In the genomic region with DNA sequence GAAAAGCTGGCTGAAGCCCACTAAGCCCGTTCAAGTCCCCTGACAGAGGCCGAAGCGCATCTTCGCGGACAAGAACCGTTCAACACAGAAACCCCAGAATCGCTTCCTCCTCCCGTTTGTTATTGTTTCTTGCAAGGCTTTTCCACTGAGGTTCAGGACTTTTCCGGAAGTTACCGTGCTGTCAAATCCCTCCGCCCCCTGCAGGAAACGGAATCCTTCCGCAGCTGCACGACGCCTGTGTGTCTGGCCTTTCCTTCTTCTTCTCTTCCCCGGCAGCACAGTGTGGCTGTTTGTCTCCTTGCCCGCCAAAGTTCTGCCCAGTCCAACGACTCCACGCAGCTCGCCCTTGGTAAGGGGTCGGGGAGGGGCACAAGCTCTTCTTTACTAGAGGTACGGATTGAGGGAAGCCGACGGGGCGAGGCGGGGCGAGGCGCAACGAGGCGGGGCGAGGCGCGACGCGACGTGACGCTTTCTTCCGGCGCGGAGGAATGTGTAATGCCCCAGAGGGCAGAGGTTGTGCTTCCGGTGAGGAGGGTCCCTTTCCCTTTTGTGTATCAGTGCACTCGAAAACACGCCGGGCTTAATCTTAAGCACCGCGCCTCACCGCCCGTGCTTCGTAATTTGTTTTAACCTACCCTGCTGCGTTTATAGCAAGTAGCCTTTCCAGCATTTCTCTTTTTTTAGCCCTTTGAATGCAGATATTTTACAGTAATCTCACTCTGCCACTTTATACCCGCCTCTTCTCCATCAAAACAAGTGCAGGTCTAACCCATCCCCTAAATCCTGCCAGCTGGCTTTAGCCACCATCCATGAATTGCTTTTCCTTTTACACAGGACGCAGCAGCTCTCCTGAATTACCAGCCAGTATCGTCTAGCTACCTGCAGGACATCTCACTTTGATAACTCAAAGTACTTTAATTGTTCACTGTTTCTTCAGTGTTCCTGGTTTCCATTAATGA, we compare ENCODE assay signal across 1 cellular context.
TF ChIP-seq lines count a peak whose summit lies in the region.

A gene (minus strand): TSS at position 183 of the 959 bp plus-strand sequence. CDS start 229 bp downstream, outside the sequence.

TF ChIP-seq in WTC11, 78 proteins besides CTCF, POLR2A, EP300 and RAD21 (continued from another document and continues in another):
- TF ChIP-seq, protein P1, sequence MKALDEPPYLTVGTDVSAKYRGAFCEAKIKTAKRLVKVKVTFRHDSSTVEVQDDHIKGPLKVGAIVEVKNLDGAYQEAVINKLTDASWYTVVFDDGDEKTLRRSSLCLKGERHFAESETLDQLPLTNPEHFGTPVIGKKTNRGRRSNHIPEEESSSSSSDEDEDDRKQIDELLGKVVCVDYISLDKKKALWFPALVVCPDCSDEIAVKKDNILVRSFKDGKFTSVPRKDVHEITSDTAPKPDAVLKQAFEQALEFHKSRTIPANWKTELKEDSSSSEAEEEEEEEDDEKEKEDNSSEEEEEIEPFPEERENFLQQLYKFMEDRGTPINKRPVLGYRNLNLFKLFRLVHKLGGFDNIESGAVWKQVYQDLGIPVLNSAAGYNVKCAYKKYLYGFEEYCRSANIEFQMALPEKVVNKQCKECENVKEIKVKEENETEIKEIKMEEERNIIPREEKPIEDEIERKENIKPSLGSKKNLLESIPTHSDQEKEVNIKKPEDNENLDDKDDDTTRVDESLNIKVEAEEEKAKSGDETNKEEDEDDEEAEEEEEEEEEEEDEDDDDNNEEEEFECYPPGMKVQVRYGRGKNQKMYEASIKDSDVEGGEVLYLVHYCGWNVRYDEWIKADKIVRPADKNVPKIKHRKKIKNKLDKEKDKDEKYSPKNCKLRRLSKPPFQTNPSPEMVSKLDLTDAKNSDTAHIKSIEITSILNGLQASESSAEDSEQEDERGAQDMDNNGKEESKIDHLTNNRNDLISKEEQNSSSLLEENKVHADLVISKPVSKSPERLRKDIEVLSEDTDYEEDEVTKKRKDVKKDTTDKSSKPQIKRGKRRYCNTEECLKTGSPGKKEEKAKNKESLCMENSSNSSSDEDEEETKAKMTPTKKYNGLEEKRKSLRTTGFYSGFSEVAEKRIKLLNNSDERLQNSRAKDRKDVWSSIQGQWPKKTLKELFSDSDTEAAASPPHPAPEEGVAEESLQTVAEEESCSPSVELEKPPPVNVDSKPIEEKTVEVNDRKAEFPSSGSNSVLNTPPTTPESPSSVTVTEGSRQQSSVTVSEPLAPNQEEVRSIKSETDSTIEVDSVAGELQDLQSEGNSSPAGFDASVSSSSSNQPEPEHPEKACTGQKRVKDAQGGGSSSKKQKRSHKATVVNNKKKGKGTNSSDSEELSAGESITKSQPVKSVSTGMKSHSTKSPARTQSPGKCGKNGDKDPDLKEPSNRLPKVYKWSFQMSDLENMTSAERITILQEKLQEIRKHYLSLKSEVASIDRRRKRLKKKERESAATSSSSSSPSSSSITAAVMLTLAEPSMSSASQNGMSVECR (CRISPR knock-in tag; IDR thresholded peaks at IDR 0.05; ENCODE audit: borderline replicate concordance) = no peak; the same call in 1 of the 2 replicates
- TF ChIP-seq ZNF317 (CRISPR knock-in tag; IDR thresholded peaks at IDR 0.05; ENCODE audit: borderline replicate concordance, low read depth) (no peak), CBFB (CRISPR knock-in tag; IDR thresholded peaks at IDR 0.05; ENCODE audit: low read depth) (no peak), PRRX2 (CRISPR knock-in tag; IDR thresholded peaks at IDR 0.05) (no peak), GABPB1 (CRISPR knock-in tag; IDR thresholded peaks at IDR 0.05) (peak; percentile 77), MXD4 (CRISPR knock-in tag; IDR thresholded peaks at IDR 0.05; ENCODE audit: borderline replicate concordance) (no peak), TEAD1 (CRISPR knock-in tag; IDR thresholded peaks at IDR 0.05) (peak; percentile 63; the same call in 1 of the 2 replicates), ATF1 (CRISPR knock-in tag; IDR thresholded peaks at IDR 0.05) (peak; percentile 16; the same call in 1 of the 2 replicates), ZBTB21 (CRISPR knock-in tag; IDR thresholded peaks at IDR 0.05; ENCODE audit: borderline replicate concordance) (no peak), FOXK1 (CRISPR knock-in tag; IDR thresholded peaks at IDR 0.05) (peak; percentile 95)
- TF ChIP-seq, protein P2, sequence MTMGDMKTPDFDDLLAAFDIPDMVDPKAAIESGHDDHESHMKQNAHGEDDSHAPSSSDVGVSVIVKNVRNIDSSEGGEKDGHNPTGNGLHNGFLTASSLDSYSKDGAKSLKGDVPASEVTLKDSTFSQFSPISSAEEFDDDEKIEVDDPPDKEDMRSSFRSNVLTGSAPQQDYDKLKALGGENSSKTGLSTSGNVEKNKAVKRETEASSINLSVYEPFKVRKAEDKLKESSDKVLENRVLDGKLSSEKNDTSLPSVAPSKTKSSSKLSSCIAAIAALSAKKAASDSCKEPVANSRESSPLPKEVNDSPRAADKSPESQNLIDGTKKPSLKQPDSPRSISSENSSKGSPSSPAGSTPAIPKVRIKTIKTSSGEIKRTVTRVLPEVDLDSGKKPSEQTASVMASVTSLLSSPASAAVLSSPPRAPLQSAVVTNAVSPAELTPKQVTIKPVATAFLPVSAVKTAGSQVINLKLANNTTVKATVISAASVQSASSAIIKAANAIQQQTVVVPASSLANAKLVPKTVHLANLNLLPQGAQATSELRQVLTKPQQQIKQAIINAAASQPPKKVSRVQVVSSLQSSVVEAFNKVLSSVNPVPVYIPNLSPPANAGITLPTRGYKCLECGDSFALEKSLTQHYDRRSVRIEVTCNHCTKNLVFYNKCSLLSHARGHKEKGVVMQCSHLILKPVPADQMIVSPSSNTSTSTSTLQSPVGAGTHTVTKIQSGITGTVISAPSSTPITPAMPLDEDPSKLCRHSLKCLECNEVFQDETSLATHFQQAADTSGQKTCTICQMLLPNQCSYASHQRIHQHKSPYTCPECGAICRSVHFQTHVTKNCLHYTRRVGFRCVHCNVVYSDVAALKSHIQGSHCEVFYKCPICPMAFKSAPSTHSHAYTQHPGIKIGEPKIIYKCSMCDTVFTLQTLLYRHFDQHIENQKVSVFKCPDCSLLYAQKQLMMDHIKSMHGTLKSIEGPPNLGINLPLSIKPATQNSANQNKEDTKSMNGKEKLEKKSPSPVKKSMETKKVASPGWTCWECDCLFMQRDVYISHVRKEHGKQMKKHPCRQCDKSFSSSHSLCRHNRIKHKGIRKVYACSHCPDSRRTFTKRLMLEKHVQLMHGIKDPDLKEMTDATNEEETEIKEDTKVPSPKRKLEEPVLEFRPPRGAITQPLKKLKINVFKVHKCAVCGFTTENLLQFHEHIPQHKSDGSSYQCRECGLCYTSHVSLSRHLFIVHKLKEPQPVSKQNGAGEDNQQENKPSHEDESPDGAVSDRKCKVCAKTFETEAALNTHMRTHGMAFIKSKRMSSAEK (CRISPR knock-in tag; IDR thresholded peaks at IDR 0.05; ENCODE audit: borderline replicate concordance) = no peak
- TF ChIP-seq, protein P3, sequence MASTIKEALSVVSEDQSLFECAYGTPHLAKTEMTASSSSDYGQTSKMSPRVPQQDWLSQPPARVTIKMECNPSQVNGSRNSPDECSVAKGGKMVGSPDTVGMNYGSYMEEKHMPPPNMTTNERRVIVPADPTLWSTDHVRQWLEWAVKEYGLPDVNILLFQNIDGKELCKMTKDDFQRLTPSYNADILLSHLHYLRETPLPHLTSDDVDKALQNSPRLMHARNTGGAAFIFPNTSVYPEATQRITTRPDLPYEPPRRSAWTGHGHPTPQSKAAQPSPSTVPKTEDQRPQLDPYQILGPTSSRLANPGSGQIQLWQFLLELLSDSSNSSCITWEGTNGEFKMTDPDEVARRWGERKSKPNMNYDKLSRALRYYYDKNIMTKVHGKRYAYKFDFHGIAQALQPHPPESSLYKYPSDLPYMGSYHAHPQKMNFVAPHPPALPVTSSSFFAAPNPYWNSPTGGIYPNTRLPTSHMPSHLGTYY (CRISPR knock-in tag; IDR thresholded peaks at IDR 0.05) = no peak
- TF ChIP-seq, protein P4, sequence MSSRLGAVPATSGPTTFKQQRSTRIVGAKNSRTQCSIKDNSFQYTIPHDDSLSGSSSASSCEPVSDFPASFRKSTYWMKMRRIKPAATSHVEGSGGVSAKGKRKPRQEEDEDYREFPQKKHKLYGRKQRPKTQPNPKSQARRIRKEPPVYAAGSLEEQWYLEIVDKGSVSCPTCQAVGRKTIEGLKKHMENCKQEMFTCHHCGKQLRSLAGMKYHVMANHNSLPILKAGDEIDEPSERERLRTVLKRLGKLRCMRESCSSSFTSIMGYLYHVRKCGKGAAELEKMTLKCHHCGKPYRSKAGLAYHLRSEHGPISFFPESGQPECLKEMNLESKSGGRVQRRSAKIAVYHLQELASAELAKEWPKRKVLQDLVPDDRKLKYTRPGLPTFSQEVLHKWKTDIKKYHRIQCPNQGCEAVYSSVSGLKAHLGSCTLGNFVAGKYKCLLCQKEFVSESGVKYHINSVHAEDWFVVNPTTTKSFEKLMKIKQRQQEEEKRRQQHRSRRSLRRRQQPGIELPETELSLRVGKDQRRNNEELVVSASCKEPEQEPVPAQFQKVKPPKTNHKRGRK (CRISPR knock-in tag; IDR thresholded peaks at IDR 0.05; ENCODE audit: borderline replicate concordance) = no peak
- TF ChIP-seq, protein P5, sequence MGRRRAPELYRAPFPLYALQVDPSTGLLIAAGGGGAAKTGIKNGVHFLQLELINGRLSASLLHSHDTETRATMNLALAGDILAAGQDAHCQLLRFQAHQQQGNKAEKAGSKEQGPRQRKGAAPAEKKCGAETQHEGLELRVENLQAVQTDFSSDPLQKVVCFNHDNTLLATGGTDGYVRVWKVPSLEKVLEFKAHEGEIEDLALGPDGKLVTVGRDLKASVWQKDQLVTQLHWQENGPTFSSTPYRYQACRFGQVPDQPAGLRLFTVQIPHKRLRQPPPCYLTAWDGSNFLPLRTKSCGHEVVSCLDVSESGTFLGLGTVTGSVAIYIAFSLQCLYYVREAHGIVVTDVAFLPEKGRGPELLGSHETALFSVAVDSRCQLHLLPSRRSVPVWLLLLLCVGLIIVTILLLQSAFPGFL (CRISPR knock-in tag; IDR thresholded peaks at IDR 0.05; ENCODE audit: borderline replicate concordance) = no peak
- TF ChIP-seq, protein P6, sequence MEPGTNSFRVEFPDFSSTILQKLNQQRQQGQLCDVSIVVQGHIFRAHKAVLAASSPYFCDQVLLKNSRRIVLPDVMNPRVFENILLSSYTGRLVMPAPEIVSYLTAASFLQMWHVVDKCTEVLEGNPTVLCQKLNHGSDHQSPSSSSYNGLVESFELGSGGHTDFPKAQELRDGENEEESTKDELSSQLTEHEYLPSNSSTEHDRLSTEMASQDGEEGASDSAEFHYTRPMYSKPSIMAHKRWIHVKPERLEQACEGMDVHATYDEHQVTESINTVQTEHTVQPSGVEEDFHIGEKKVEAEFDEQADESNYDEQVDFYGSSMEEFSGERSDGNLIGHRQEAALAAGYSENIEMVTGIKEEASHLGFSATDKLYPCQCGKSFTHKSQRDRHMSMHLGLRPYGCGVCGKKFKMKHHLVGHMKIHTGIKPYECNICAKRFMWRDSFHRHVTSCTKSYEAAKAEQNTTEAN (CRISPR knock-in tag; IDR thresholded peaks at IDR 0.05) = no peak
- TF ChIP-seq, protein P7, sequence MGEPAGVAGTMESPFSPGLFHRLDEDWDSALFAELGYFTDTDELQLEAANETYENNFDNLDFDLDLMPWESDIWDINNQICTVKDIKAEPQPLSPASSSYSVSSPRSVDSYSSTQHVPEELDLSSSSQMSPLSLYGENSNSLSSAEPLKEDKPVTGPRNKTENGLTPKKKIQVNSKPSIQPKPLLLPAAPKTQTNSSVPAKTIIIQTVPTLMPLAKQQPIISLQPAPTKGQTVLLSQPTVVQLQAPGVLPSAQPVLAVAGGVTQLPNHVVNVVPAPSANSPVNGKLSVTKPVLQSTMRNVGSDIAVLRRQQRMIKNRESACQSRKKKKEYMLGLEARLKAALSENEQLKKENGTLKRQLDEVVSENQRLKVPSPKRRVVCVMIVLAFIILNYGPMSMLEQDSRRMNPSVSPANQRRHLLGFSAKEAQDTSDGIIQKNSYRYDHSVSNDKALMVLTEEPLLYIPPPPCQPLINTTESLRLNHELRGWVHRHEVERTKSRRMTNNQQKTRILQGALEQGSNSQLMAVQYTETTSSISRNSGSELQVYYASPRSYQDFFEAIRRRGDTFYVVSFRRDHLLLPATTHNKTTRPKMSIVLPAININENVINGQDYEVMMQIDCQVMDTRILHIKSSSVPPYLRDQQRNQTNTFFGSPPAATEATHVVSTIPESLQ (CRISPR knock-in tag; IDR thresholded peaks at IDR 0.05) = no peak
- TF ChIP-seq, protein P8, sequence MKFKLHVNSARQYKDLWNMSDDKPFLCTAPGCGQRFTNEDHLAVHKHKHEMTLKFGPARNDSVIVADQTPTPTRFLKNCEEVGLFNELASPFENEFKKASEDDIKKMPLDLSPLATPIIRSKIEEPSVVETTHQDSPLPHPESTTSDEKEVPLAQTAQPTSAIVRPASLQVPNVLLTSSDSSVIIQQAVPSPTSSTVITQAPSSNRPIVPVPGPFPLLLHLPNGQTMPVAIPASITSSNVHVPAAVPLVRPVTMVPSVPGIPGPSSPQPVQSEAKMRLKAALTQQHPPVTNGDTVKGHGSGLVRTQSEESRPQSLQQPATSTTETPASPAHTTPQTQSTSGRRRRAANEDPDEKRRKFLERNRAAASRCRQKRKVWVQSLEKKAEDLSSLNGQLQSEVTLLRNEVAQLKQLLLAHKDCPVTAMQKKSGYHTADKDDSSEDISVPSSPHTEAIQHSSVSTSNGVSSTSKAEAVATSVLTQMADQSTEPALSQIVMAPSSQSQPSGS (CRISPR knock-in tag; IDR thresholded peaks at IDR 0.05; ENCODE audit: borderline replicate concordance, low read depth) = no peak
- TF ChIP-seq, protein P9, sequence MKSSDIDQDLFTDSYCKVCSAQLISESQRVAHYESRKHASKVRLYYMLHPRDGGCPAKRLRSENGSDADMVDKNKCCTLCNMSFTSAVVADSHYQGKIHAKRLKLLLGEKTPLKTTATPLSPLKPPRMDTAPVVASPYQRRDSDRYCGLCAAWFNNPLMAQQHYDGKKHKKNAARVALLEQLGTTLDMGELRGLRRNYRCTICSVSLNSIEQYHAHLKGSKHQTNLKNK (CRISPR knock-in tag; IDR thresholded peaks at IDR 0.05) = no peak
- TF ChIP-seq, protein P10, sequence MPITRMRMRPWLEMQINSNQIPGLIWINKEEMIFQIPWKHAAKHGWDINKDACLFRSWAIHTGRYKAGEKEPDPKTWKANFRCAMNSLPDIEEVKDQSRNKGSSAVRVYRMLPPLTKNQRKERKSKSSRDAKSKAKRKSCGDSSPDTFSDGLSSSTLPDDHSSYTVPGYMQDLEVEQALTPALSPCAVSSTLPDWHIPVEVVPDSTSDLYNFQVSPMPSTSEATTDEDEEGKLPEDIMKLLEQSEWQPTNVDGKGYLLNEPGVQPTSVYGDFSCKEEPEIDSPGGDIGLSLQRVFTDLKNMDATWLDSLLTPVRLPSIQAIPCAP (CRISPR knock-in tag; IDR thresholded peaks at IDR 0.05) = 0 out of 2 replicates have a peak, but pooled peaks have one; percentile 36
- TF ChIP-seq, protein P11, sequence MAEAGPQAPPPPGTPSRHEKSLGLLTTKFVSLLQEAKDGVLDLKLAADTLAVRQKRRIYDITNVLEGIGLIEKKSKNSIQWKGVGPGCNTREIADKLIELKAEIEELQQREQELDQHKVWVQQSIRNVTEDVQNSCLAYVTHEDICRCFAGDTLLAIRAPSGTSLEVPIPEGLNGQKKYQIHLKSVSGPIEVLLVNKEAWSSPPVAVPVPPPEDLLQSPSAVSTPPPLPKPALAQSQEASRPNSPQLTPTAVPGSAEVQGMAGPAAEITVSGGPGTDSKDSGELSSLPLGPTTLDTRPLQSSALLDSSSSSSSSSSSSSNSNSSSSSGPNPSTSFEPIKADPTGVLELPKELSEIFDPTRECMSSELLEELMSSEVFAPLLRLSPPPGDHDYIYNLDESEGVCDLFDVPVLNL (CRISPR knock-in tag; IDR thresholded peaks at IDR 0.05; ENCODE audit: borderline replicate concordance, low read depth) = no peak
